Comparison of ENCODE assay signal across 1 cellular context in genomic region chr14:69191340-69192111, GRCh38.
A peak's percentile ranks its signal among the peaks of the same experiment; 100 is the strongest.
TF ChIP-seq lines count a peak whose summit lies in the region.

Gene EXD2, plus strand, starts transcription at chr14:69191498. Its CDS starts 17,973 bp downstream, at chr14:69209471.

TF ChIP-seq in K562, 482 proteins besides CTCF, POLR2A, EP300 and RAD21 (continued from another document and continues in another):
- TF ChIP-seq CUX1 (CRISPR knock-in tag; IDR thresholded peaks at IDR 0.05) (no peak), TAL1 (IDR thresholded peaks at IDR 0.05) (no peak), SP1 (CRISPR knock-in tag; IDR thresholded peaks at IDR 0.05) (peak; percentile 56), RHOXF2B (CRISPR knock-in tag; conservative IDR thresholded peaks at IDR 0.05) (no peak), TGIF2 (CRISPR knock-in tag; IDR thresholded peaks at IDR 0.05) (no peak), FOXM1 (IDR thresholded peaks at IDR 0.05; ENCODE audit: low read depth) (no peak), FOXM1 (CRISPR knock-in tag; IDR thresholded peaks at IDR 0.05; ENCODE audit: low read depth) (no peak), RBFOX2 (IDR thresholded peaks at IDR 0.05; ENCODE audit: low read depth, low read length) (peak; percentile 79), ATF1 (CRISPR knock-in tag; IDR thresholded peaks at IDR 0.05) (no peak), ATF1 (tag; IDR thresholded peaks at IDR 0.05) (peak; percentile 87), CTBP1 (IDR thresholded peaks at IDR 0.05; ENCODE audit: borderline replicate concordance) (peak; percentile 81; the same call in 1 of the 2 replicates), HNRNPLL (IDR thresholded peaks at IDR 0.05; ENCODE audit: low read depth, low read length, poor library complexity, severe bottlenecking) (peak; percentile 60), POLR2G (IDR thresholded peaks at IDR 0.05; ENCODE audit: low read depth, low read length) (peak; percentile 84), ZNF140 (CRISPR knock-in tag; IDR thresholded peaks at IDR 0.05) (no peak), NFRKB (IDR thresholded peaks at IDR 0.05; ENCODE audit: low read depth) (peak; percentile 95), MAZ (CRISPR knock-in tag; conservative IDR thresholded peaks at IDR 0.05 in 1 of 2, IDR thresholded peaks at IDR 0.05 in 1 of 2) (peak; percentile 54 to 83; a peak in 2 of 4 replicates), ZNF384 (IDR thresholded peaks at IDR 0.05; ENCODE audit: low read depth, low read length) (no peak), ZFPM2 (CRISPR knock-in tag; IDR thresholded peaks at IDR 0.05) (no peak), ARNT (IDR thresholded peaks at IDR 0.05) (no peak), AFF1 (IDR thresholded peaks at IDR 0.05; ENCODE audit: low read depth in 1 of 2, partially characterized antibody in 2 of 2) (peak in 1 of 2 experiments; percentile 48), RB1 (IDR thresholded peaks at IDR 0.05; ENCODE audit: low read depth) (peak; percentile 60), ZNF830 (CRISPR knock-in tag; IDR thresholded peaks at IDR 0.05) (no peak), MYC (IDR thresholded peaks at IDR 0.05; ENCODE audit: low read depth, low read length) (peak; percentile 66), MYC (CRISPR knock-in tag; IDR thresholded peaks at IDR 0.05; ENCODE audit: borderline replicate concordance, low read depth) (no peak), MLLT1 (IDR thresholded peaks at IDR 0.05) (peak in 1 of 2 experiments; percentile 86; a peak in 2 of 4 replicates), ZNF121 (CRISPR knock-in tag; conservative IDR thresholded peaks at IDR 0.05) (no peak), ZNF717 (CRISPR knock-in tag; IDR thresholded peaks at IDR 0.05) (no peak), TSC22D4 (tag; IDR thresholded peaks at IDR 0.05) (no peak), TAF15 (IDR thresholded peaks at IDR 0.05; ENCODE audit: low read depth, low read length) (no peak), MTF1 (CRISPR knock-in tag; IDR thresholded peaks at IDR 0.05; ENCODE audit: borderline replicate concordance) (no peak), TRIM24 (IDR thresholded peaks at IDR 0.05) (peak in 1 of 2 experiments; percentile 98; a peak in 2 of 4 replicates), CGGBP1 (CRISPR knock-in tag; IDR thresholded peaks at IDR 0.05) (no peak), TRIM28 (IDR thresholded peaks at IDR 0.05) (no peak), SRSF1 (IDR thresholded peaks at IDR 0.05; ENCODE audit: low read depth, low read length) (no peak), ZNF277 (CRISPR knock-in tag; IDR thresholded peaks at IDR 0.05; ENCODE audit: borderline replicate concordance) (no peak), MXD1 (CRISPR knock-in tag; IDR thresholded peaks at IDR 0.05; ENCODE audit: borderline replicate concordance, poor library complexity, severe bottlenecking) (no peak), TFE3 (CRISPR knock-in tag; IDR thresholded peaks at IDR 0.05) (no peak), ZNF551 (CRISPR knock-in tag; IDR thresholded peaks at IDR 0.05) (no peak), CHD2 (IDR thresholded peaks at IDR 0.05; ENCODE audit: low read depth, low read length) (no peak), MCM3 (IDR thresholded peaks at IDR 0.05) (no peak), TAF9B (IDR thresholded peaks at IDR 0.05; ENCODE audit: partially characterized antibody) (peak; percentile 43), ZNF79 (CRISPR knock-in tag; IDR thresholded peaks at IDR 0.05; ENCODE audit: low read depth) (no peak), ZNF507 (tag; conservative IDR thresholded peaks at IDR 0.05) (no peak), CBFB (CRISPR knock-in tag; IDR thresholded peaks at IDR 0.05) (peak; percentile 99), NFE2 (IDR thresholded peaks at IDR 0.05; ENCODE audit: low read depth) (no peak), MIER1 (IDR thresholded peaks at IDR 0.05; ENCODE audit: low read depth) (0 out of 2 replicates have a peak, but pooled peaks have one; percentile 28), SMAD1 (IDR thresholded peaks at IDR 0.05; ENCODE audit: low read depth, low read length, partially characterized antibody) (no peak), ZNF316 (IDR thresholded peaks at IDR 0.05) (no peak), CREB5 (CRISPR knock-in tag; IDR thresholded peaks at IDR 0.05) (no peak), ZBTB43 (CRISPR knock-in tag; IDR thresholded peaks at IDR 0.05) (no peak), VEZF1 (CRISPR knock-in tag; IDR thresholded peaks at IDR 0.05) (peak; percentile 72), KAT8 (IDR thresholded peaks at IDR 0.05; ENCODE audit: low read depth) (no peak), U2AF1 (optimal IDR thresholded peaks at IDR 0.05; ENCODE audit: low read depth, low read length) (no peak)
